ENCODE assay signal across 8 cellular contexts in genomic region chr14:21748869-21749303, GRCh38.
A peak's percentile ranks its signal among the peaks of the same experiment; 100 is the strongest.
DNase-seq lines count a peak whose midpoint lies in the region; ATAC-seq and TF ChIP-seq lines count a peak whose summit lies in the region.

No MANE protein-coding gene starts in this region.

- TF ChIP-seq CTCF in H9 (conservative IDR thresholded peaks at IDR 0.05), result peak; percentile 87
- TF ChIP-seq CTCF in esophagus muscularis mucosa (IDR thresholded peaks at IDR 0.05), result peak; percentile 19 to 49 (median 25)

- no CpG with 5 or more reads among the region's 5 CpGs for WGBS in H9 (ENCODE audit: extremely low coverage, insufficient read length, low lambda C conversion rate)
- WGBS in esophagus muscularis mucosa, result 11% methylated on average over 5 of the region's 5 CpGs

- no peaks in the 10 kb centered on the region for H3K9me3 Mint-ChIP-seq in H9
- H3K9me3 Mint-ChIP-seq in activated CD4-positive, alpha-beta memory T cell treated with anti-CD3 and anti-CD28 coated beads for 36 hours, result no peaks in the 10 kb centered on the region

- no peak overlapping the region for H2AK5ac ChIP-seq in H9 (ENCODE audit: insufficient read length, low read length)

- no peak overlapping the region for H3K4ac ChIP-seq in H9 (ENCODE audit: low read depth, low read length)

- POLR2A ChIA-PET in activated CD4-positive, alpha-beta memory T cell treated with anti-CD3 and anti-CD28 coated beads for 36 hours (lab: Charles Lee), result interaction anchor here (1.2 kb wide), 1 partner anchor 807 kb away, joined by 3 read pairs; no protein-coding TSS in a partner anchor

- TF ChIP-seq EP300 in esophagus muscularis mucosa (IDR thresholded peaks at IDR 0.05), result no peak

- no peak overlapping the region for H2BK120ac ChIP-seq in H9 (ENCODE audit: low read depth, low read length, poor library complexity, severe bottlenecking)

- DNase-seq in DMS153 treated with DMSO at 0.1 percent for 48 hours (lab: John Stamatoyannopoulos, UW; ENCODE audit: unreplicated experiment), result peak; percentile 28
- peak; percentile 62 for DNase-seq in H9
- DNase-seq in NCI-H748 treated with DMSO at 0.1 percent for 48 hours (lab: John Stamatoyannopoulos, UW), result peak; percentile 2
- DNase-seq in activated CD4-positive, alpha-beta memory T cell treated with anti-CD3 and anti-CD28 coated beads for 36 hours, result peak; percentile 70
- no peak for DNase-seq in esophagus muscularis mucosa (ENCODE audit: extremely low spot score)
- DNase-seq in nucleus accumbens (lab: John Stamatoyannopoulos, UW), result peak in 44 of 56 donors; percentile 0 to 61 (median 11)

- peaks cover 2 to 4% of the 10 kb centered on the region in 2 experiments; a peak in 3 of 4 replicates for H3K4me1 Mint-ChIP-seq in H9
- H3K4me1 Mint-ChIP-seq in activated CD4-positive, alpha-beta memory T cell treated with anti-CD3 and anti-CD28 coated beads for 36 hours (ENCODE audit: low read depth), result peaks cover 8% of the 10 kb centered on the region

- no peaks in the 10 kb centered on the region for H4K20me1 ChIP-seq in H9 (ENCODE audit: control insufficient read depth, insufficient read depth, insufficient read length)

- H3K36me3 ChIP-seq in esophagus muscularis mucosa, result no peaks in the 10 kb centered on the region

- no peak overlapping the region for H2AFZ ChIP-seq in H9 (ENCODE audit: low read length)

- no peak overlapping the region for H2BK5ac ChIP-seq in H9 (ENCODE audit: insufficient read length, low read length)

- no peak overlapping the region for H3K4me2 ChIP-seq in H9 (ENCODE audit: insufficient read depth, insufficient read length, low read length)

- H3K18ac ChIP-seq in H9 (ENCODE audit: insufficient read length, low read depth, low read length), result no peak overlapping the region

- TF ChIP-seq POLR2A in esophagus muscularis mucosa (IDR thresholded peaks at IDR 0.05; ENCODE audit: low read depth), result no peak

- no peak overlapping the region for H3K27ac ChIP-seq in H9 (ENCODE audit: insufficient read length, low read depth, low read length)
- no peak overlapping the region for H3K27ac ChIP-seq in esophagus muscularis mucosa (replicated peaks in 1 of 4)

- H3T11ph ChIP-seq in H9 (ENCODE audit: low read length), result no peak overlapping the region

- no peak overlapping the region for H3K23ac ChIP-seq in H9 (ENCODE audit: insufficient read length, low read depth, low read length)

- peaks cover 11% of the 10 kb centered on the region for H3K27me3 Mint-ChIP-seq in H9 (ENCODE audit: low read depth)
- H3K27me3 Mint-ChIP-seq in activated CD4-positive, alpha-beta memory T cell treated with anti-CD3 and anti-CD28 coated beads for 36 hours, result peaks cover 3% of the 10 kb centered on the region

- H3K9me3 ChIP-seq in H9 (ENCODE audit: control insufficient read depth, low read depth, low read length) (no peaks in the 10 kb centered on the region), esophagus muscularis mucosa (no peaks in the 10 kb centered on the region)

- CTCF ChIA-PET in activated CD4-positive, alpha-beta memory T cell treated with anti-CD3 and anti-CD28 coated beads for 36 hours (lab: Charles Lee), result interaction anchor here (0.5 to 2.8 kb wide), 19 partner anchors 9 to 821 kb away, joined by 3 to 20 read pairs (median 4); no protein-coding TSS in a partner anchor

- H2BK12ac ChIP-seq in H9 (ENCODE audit: insufficient read length, low read depth, low read length), result no peak overlapping the region

- no peaks in the 10 kb centered on the region for H3K79me1 ChIP-seq in H9 (ENCODE audit: insufficient read depth, low read depth, low read length, poor library complexity, severe bottlenecking)

- no peak overlapping the region for H3K56ac ChIP-seq in H9 (ENCODE audit: insufficient read length, low read depth, low read length)

- no peaks in the 10 kb centered on the region for H3K23me2 ChIP-seq in H9 (ENCODE audit: insufficient read length, low read depth, low read length, poor library complexity, severe bottlenecking)

- H3K4me1 ChIP-seq in H9 (ENCODE audit: insufficient read depth, low read length) (no peaks in the 10 kb centered on the region), esophagus muscularis mucosa (no peaks in the 10 kb centered on the region)

- no peak overlapping the region for H4K8ac ChIP-seq in H9 (replicated peaks; ENCODE audit: insufficient read length, low read depth, low read length)

- no peaks in the 10 kb centered on the region for H3K27me3 ChIP-seq in H9 (ENCODE audit: insufficient read depth, low read length)
- no peaks in the 10 kb centered on the region for H3K27me3 ChIP-seq in esophagus muscularis mucosa

- no peaks in the 10 kb centered on the region for H3K36me3 Mint-ChIP-seq in H9 (ENCODE audit: insufficient read depth in 1 of 3, low read depth in 3 of 3)
- no peaks in the 10 kb centered on the region for H3K36me3 Mint-ChIP-seq in activated CD4-positive, alpha-beta memory T cell treated with anti-CD3 and anti-CD28 coated beads for 36 hours

- H3K14ac ChIP-seq in H9 (ENCODE audit: insufficient read depth, low read length), result no peak overlapping the region

- H4K91ac ChIP-seq in H9 (ENCODE audit: insufficient read length, low read depth, low read length), result no peak overlapping the region

- no peaks in the 10 kb centered on the region for H3K79me2 ChIP-seq in H9 (ENCODE audit: insufficient read depth, low read length)

- H2BK20ac ChIP-seq in H9 (ENCODE audit: low read depth, low read length, poor library complexity, severe bottlenecking), result no peak overlapping the region

- no peak overlapping the region for H2BK15ac ChIP-seq in H9 (ENCODE audit: low read depth, low read length)

- H3K27ac Mint-ChIP-seq in H9, result no peak overlapping the region
- H3K27ac Mint-ChIP-seq in activated CD4-positive, alpha-beta memory T cell treated with anti-CD3 and anti-CD28 coated beads for 36 hours, result peak overlapping the region; percentile 36

- H3K4me3 ChIP-seq in esophagus muscularis mucosa, result no peak overlapping the region

- H3K4me3 Mint-ChIP-seq in H9, result no peak overlapping the region
- peak overlapping the region; percentile 67 for H3K4me3 Mint-ChIP-seq in activated CD4-positive, alpha-beta memory T cell treated with anti-CD3 and anti-CD28 coated beads for 36 hours

- intact Hi-C loops in activated CD4-positive, alpha-beta memory T cell treated with anti-CD3 and anti-CD28 coated beads for 36 hours (cut with micrococcal nuclease), result no loop called here
- intact Hi-C loops in esophagus muscularis mucosa (cut with DNase I), result no loop called here

- no peak for ATAC-seq in HG03135 (IDR thresholded peaks at IDR 0.05; ENCODE audit: unreplicated experiment)
- ATAC-seq in HG03280 (IDR thresholded peaks at IDR 0.05; ENCODE audit: unreplicated experiment), result no peak

- H3K9ac ChIP-seq in H9 (ENCODE audit: extremely low read depth, insufficient read length, low read length), result no peak overlapping the region

- H4K5ac ChIP-seq in H9 (ENCODE audit: insufficient read length, low read depth, low read length), result no peak overlapping the region
